ENCODE assay signal across 18 cellular contexts in the genomic region with DNA sequence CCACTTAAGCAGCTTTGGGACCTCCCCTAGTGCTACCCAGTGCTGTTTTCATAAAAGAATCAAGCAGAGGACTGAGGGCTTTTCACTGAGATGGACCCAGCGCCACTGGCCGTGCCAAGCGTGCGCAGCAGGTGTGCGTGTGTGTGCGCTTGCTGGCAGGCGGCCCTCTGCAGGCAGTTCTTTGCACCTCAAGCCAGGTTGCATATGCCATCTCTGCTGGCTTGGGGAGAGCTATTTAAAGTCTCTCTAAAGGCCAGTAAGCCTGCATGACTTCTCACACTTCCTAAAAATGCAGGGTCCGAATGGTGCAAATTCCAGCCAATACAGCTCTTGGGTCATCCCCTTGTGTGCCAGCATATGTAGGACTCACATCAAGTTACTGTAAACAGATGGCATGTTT.
DNase-seq lines count a peak whose midpoint lies in the region; ATAC-seq, FAIRE-seq and TF ChIP-seq lines count a peak whose summit lies in the region.
"Had no signal": no experiment of that assay in that cellular context is flagged by ENCODE, and none has a peak within 500 bp of the region (broad histone marks: within the 10 kb centered on the region; RNA-seq: fewer than 3 reads in every experiment).

No MANE protein-coding gene starts in this region.

- DNase-seq in DMS 273 (lab: John Stamatoyannopoulos, UW; ENCODE audit: unreplicated experiment) (peak; percentile 24), DMS 273 treated with DMSO at 0.1 percent for 48 hours (lab: John Stamatoyannopoulos, UW) (no peak), Peyer's patch (peak in 2 of 3 donors; percentile 67 to 79), small intestine (peak; percentile 75), inferior parietal cortex (ENCODE audit: extremely low spot score) (no peak)
- DNase-seq: activated CD4-positive, alpha-beta T cell treated with anti-CD3 and anti-CD28 coated beads, Interleukin-2, amount 50 U/mL, for 1 hour; activated naive CD4-positive, alpha-beta T cell; CD4-positive, alpha-beta memory T cell; head of caudate nucleus; NCI-H2171 treated with DMSO at 0.1 percent for 48 hours; occipital lobe; T-helper 17 cell had no signal

- H3K9me3 ChIP-seq in Peyer's patch (no peaks in the 10 kb centered on the region), iPS-20b (ENCODE audit: insufficient read depth, low read depth, low read length) (no peaks in the 10 kb centered on the region), small intestine (ENCODE audit: control insufficient read depth, low read depth) (no peaks in the 10 kb centered on the region)
- H3K9me3 ChIP-seq: thoracic aorta had no signal

- 14 to 72% (median 28%) methylated on average over 8 of the region's 8 CpGs for WGBS in small intestine, 3 donors

- H3K27ac ChIP-seq in Peyer's patch: peak overlapping the region in 3 of 4 donors; percentile 35 to 80 (median 73)
- H3K27ac ChIP-seq in iPS-20b (ENCODE audit: low read length): no peak overlapping the region
- peak overlapping the region in 1 of 2 donors; percentile 78 for H3K27ac ChIP-seq in small intestine (ENCODE audit: low read depth in 1 of 2, low read length in 1 of 2)
- H3K27ac ChIP-seq: 22Rv1 had no signal

- ATAC-seq in GM18867 (IDR thresholded peaks at IDR 0.05; ENCODE audit: unreplicated experiment): no peak
- ATAC-seq in HG03108 (IDR thresholded peaks at IDR 0.05; ENCODE audit: unreplicated experiment): no peak
- ATAC-seq: T-helper 17 cell had no signal

- no peak overlapping the region for H3K4me3 ChIP-seq in Peyer's patch
- peak overlapping the region; percentile 48; the same call in 1 of the 2 replicates for H3K4me3 ChIP-seq in iPS-20b (ENCODE audit: low read length)
- H3K4me3 ChIP-seq in small intestine (ENCODE audit: low read depth in 1 of 2, low read length in 2 of 2): no peak overlapping the region
- H3K4me3 ChIP-seq: thoracic aorta had no signal

- H3K9ac ChIP-seq in iPS-20b (ENCODE audit: low read depth, low read length): no peak overlapping the region

- no peak for TF ChIP-seq POLR2A in Peyer's patch (IDR thresholded peaks at IDR 0.05)

- H3K36me3 ChIP-seq in Peyer's patch (no peaks in the 10 kb centered on the region), iPS-20b (ENCODE audit: insufficient read depth, low read depth, low read length) (no peaks in the 10 kb centered on the region), small intestine (ENCODE audit: control insufficient read depth in 2 of 2, insufficient read depth in 2 of 2, low read length in 2 of 2) (no peaks in the 10 kb centered on the region)
- H3K36me3 ChIP-seq: thoracic aorta had no signal

- FAIRE-seq in small intestine (lab: Jason Lieb, UNC): no peak
- FAIRE-seq: endothelial cell of umbilical vein had no signal

- H3K4me1 ChIP-seq in Peyer's patch (peaks cover 0 to 28% (median 2%) of the 10 kb centered on the region in 4 donors), iPS-20b (ENCODE audit: insufficient read depth, low read length) (peaks cover 29% of the 10 kb centered on the region), small intestine (ENCODE audit: control insufficient read depth in 2 of 2, insufficient read depth in 1 of 2, low read depth in 1 of 2, low read length in 1 of 2) (peaks cover 13% of the 10 kb centered on the region in 2 donors)

- H3K27me3 ChIP-seq in Peyer's patch (no peaks in the 10 kb centered on the region), iPS-20b (ENCODE audit: insufficient read depth, low read length) (peaks cover 53% of the 10 kb centered on the region), small intestine (ENCODE audit: control insufficient read depth in 2 of 2, insufficient read depth in 2 of 2, low read length in 2 of 2) (no peaks in the 10 kb centered on the region)

- peak in 3 of 6 experiments; percentile 52 to 66 (median 62) for TF ChIP-seq CTCF in Peyer's patch (IDR thresholded peaks at IDR 0.05)

Comparison
In these comparisons a context has a peak if more than half of its experiments do, and no peak if none do; other contexts are left out.
1. DNase-seq: peak in DMS 273 (single experiment), Peyer's patch (2 of 3) and small intestine (single experiment); none in DMS 273 treated with DMSO at 0.1 percent for 48 hours (single experiment) and inferior parietal cortex (single experiment).